17 cellular contexts compared by ENCODE assay signal in the genomic region with DNA sequence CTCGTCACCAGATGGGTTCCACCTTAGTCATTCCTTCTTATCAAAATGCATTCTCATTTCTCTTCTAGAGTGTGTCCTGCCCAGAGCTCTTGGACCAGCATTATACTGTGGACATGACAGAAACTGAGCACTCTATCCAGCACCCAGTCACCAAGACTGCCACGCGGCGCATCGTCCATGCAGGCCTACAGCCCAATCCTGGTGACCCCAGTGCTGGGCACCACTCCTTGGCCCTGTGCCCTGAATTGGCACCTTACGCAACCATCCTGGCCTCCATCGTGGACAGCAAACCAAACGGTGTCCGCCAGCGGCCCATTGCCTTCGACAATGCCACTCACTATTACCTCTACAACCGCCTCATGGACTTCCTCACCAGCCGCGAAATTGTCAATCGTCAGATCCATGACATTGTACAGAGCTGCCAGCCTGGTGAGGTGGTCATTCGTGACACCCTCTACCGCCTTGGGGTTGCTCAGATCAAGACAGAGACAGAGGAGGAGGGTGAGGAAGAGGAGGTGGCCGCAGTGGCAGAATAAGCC. TPM values are rescaled to one million over a fixed set of nuclear protein-coding genes. Genes with fewer than 3 reads are reported as not detected.
DNase-seq lines count a peak whose midpoint lies in the region; TF ChIP-seq lines count a peak whose summit lies in the region.
"Had no signal": no experiment of that assay in that cellular context is flagged by ENCODE, and none has a peak within 500 bp of the region (broad histone marks: within the 10 kb centered on the region; RNA-seq: fewer than 3 reads in every experiment).

No MANE protein-coding gene starts in this region.

- H4K20me1 ChIP-seq in BLaER1 (0 out of 2 replicates have a peak, but pooled peaks cover 4% of the 10 kb centered on the region), osteoblast (ENCODE audit: insufficient read depth, low read length) (no peaks in the 10 kb centered on the region), PC-9 (ENCODE audit: insufficient read depth) (no peaks in the 10 kb centered on the region)

- H3K4me3 Mint-ChIP-seq in HFFc6 = no peak overlapping the region
- H3K4me3 Mint-ChIP-seq in dendritic cell treated with granulocyte-macrophage colony-stimulating factor and Interleukin-4, amounts not matched to agents 40 ng/mL and 50 ng/mL, for 4 days = peak overlapping the region; percentile 39

- TF ChIP-seq CTCF in HFFc6 (IDR thresholded peaks at IDR 0.05) = no peak
- TF ChIP-seq CTCF in osteoblast (IDR thresholded peaks at IDR 0.05; ENCODE audit: extremely low read depth, low read depth, low read length) = no peak
- no peak for TF ChIP-seq CTCF in PC-9 (conservative IDR thresholded peaks at IDR 0.05)

- no peak overlapping the region for H2AFZ ChIP-seq in osteoblast (ENCODE audit: low read length)
- H2AFZ ChIP-seq in PC-9 = no peak overlapping the region

- CTCF ChIA-PET in PC-9 (lab: Charles Lee) = no interaction called here

- H3K4me3 ChIP-seq in BLaER1 = no peak overlapping the region
- no peak overlapping the region for H3K4me3 ChIP-seq in osteoblast (ENCODE audit: insufficient read depth, low read length)
- no peak overlapping the region for H3K4me3 ChIP-seq in PC-9
- H3K4me3 ChIP-seq: SK-N-MC had no signal

- no peak overlapping the region for H3K9ac ChIP-seq in BLaER1

- peaks cover 2% of the 10 kb centered on the region for H3K27me3 Mint-ChIP-seq in HFFc6 (ENCODE audit: insufficient read depth)
- no peaks in the 10 kb centered on the region for H3K27me3 Mint-ChIP-seq in dendritic cell treated with granulocyte-macrophage colony-stimulating factor and Interleukin-4, amounts not matched to agents 40 ng/mL and 50 ng/mL, for 4 days

- peak overlapping the region; percentile 92 for H3K27ac Mint-ChIP-seq in HFFc6
- peak overlapping the region; percentile 98 for H3K27ac Mint-ChIP-seq in dendritic cell treated with granulocyte-macrophage colony-stimulating factor and Interleukin-4, amounts not matched to agents 40 ng/mL and 50 ng/mL, for 4 days

- H3K36me3 Mint-ChIP-seq in HFFc6 (ENCODE audit: low read depth) = peaks cover 77% of the 10 kb centered on the region
- peaks cover 100% of the 10 kb centered on the region for H3K36me3 Mint-ChIP-seq in dendritic cell treated with granulocyte-macrophage colony-stimulating factor and Interleukin-4, amounts not matched to agents 40 ng/mL and 50 ng/mL, for 4 days (ENCODE audit: low read depth)

- H3K36me3 ChIP-seq in BLaER1 (peaks cover 100% of the 10 kb centered on the region), osteoblast (ENCODE audit: insufficient read depth, low read length) (peaks cover 84% of the 10 kb centered on the region), PC-9 (ENCODE audit: low read depth) (peaks cover 22% of the 10 kb centered on the region; the same call in 1 of the 2 replicates)

- H3K27ac ChIP-seq in BLaER1 (peak overlapping the region; percentile 19; the same call in 1 of the 2 replicates), osteoblast (ENCODE audit: low read depth, low read length) (peak overlapping the region; percentile 73), PC-9 (no peak overlapping the region)
- H3K27ac ChIP-seq: C4-2B, SK-N-MC had no signal

- 0 out of 2 replicates have a peak, but pooled peaks cover 3% of the 10 kb centered on the region for H3F3A ChIP-seq in PC-9 (ENCODE audit: insufficient read depth, low read depth)

- peaks cover 9% of the 10 kb centered on the region for H3K4me1 ChIP-seq in BLaER1
- H3K4me1 ChIP-seq in osteoblast (ENCODE audit: insufficient read depth, low read length) = peaks cover 27% of the 10 kb centered on the region
- H3K4me1 ChIP-seq in PC-9 (replicated peaks; ENCODE audit: insufficient read depth) = peaks cover 12% of the 10 kb centered on the region

- no peak for DNase-seq in HFFc6
- DNase-seq in osteoblast (ENCODE audit: insufficient read length, low spot score, missing footprints) = peak; percentile 72
- no peak for DNase-seq in stimulated activated CD4-positive, alpha-beta T cell treated with anti-CD3 and anti-CD28 coated beads, Interleukin-4, amount 100 ng/mL, for 1 hour
- DNase-seq in PC-9 = no peak
- no peak for DNase-seq in NCI-H69 (lab: John Stamatoyannopoulos, UW)
- DNase-seq: ACHN, DMS53, GF-D8, NCI-H1417 treated with DMSO at 0.1 percent for 48 hours, NCI-H187, NCI-H446, NCI-H526, SHP77 had no signal

- H3K9me3 ChIP-seq in BLaER1 = no peaks in the 10 kb centered on the region
- no peaks in the 10 kb centered on the region for H3K9me3 ChIP-seq in osteoblast (ENCODE audit: low read depth, low read length)
- H3K9me3 ChIP-seq in PC-9 (ENCODE audit: insufficient read depth, low read depth) = no peaks in the 10 kb centered on the region

- H3K27me3 ChIP-seq in BLaER1 = no peaks in the 10 kb centered on the region; the same call in 1 of the 2 replicates
- H3K27me3 ChIP-seq in osteoblast (ENCODE audit: insufficient read depth, low read length) = no peaks in the 10 kb centered on the region
- no peaks in the 10 kb centered on the region for H3K27me3 ChIP-seq in PC-9 (ENCODE audit: insufficient read depth, low read depth)

- no peaks in the 10 kb centered on the region for H3K9me2 ChIP-seq in PC-9 (ENCODE audit: insufficient read depth)

- H3K79me2 ChIP-seq in osteoblast (ENCODE audit: insufficient read depth, low read length) = peaks cover 11% of the 10 kb centered on the region
- no peaks in the 10 kb centered on the region for H3K79me2 ChIP-seq in PC-9 (ENCODE audit: low read depth)

- H3K4me2 ChIP-seq in BLaER1 (no peak overlapping the region), osteoblast (ENCODE audit: insufficient read depth, low read length) (no peak overlapping the region), PC-9 (no peak overlapping the region)

- POLR2A ChIA-PET in PC-9 (lab: Charles Lee; ENCODE audit: unreplicated experiment) = no interaction called here

- H3K4me1 Mint-ChIP-seq in HFFc6 (ENCODE audit: low read depth) = peaks cover 57% of the 10 kb centered on the region
- peaks cover 82% of the 10 kb centered on the region for H3K4me1 Mint-ChIP-seq in dendritic cell treated with granulocyte-macrophage colony-stimulating factor and Interleukin-4, amounts not matched to agents 40 ng/mL and 50 ng/mL, for 4 days (ENCODE audit: low read depth)

- no peaks in the 10 kb centered on the region for H3K9me3 Mint-ChIP-seq in HFFc6
- no peaks in the 10 kb centered on the region for H3K9me3 Mint-ChIP-seq in dendritic cell treated with granulocyte-macrophage colony-stimulating factor and Interleukin-4, amounts not matched to agents 40 ng/mL and 50 ng/mL, for 4 days

- BruUV-seq in PC-9 (replicated peaks; lab: Mats Ljungman, UMichigan) = no TSS peak

- intact Hi-C loops in dendritic cell treated with granulocyte-macrophage colony-stimulating factor and Interleukin-4, amounts not matched to agents 40 ng/mL and 50 ng/mL, for 4 days (cut with micrococcal nuclease) = loop anchor here (5.0 kb wide), 1 partner anchor 66 kb away; no protein-coding TSS in a partner anchor
- intact Hi-C loops in PC-9 (cut with micrococcal nuclease; ENCODE audit: unreplicated experiment) = loop anchor here (5.0 kb wide), 2 partner anchors 61 to 81 kb away; no protein-coding TSS in a partner anchor

RNA-seq across cellular contexts. Expression of gene CSF1R, which starts 34.6 kb away (rescaled TPM):
- 1 to 10 TPM in 2 of 6 experiments, under 1 TPM in 4; 0.26 to 1.5 (median 0.78) TPM for total RNA-seq in HFFc6 (2021; fragmentation: NEBNext Ultra II Directional; extraction: Animal tissue kit (Norgen Biotek cat#: 25700))
- total RNA-seq in osteoblast (0.36 and 0.88 TPM in 2 replicates), PC-9 (2021) (0.72 and 0.95 TPM in 2 replicates)

RNA-seq across cellular contexts. Expression of gene HMGXB3, which starts 51.2 kb away (rescaled TPM):
- total RNA-seq in HFFc6 (2021; fragmentation: NEBNext Ultra II Directional; extraction: Animal tissue kit (Norgen Biotek cat#: 25700)) = 10 to 100 TPM; 38.2 to 42.5 (median 40.5) TPM
- total RNA-seq in osteoblast (49.8 and 54.3 TPM in 2 replicates), PC-9 (2021) (38.0 and 43.1 TPM in 2 replicates)

RNA-seq across cellular contexts. Expression of gene TIGD6, which starts 51.3 kb away (rescaled TPM):
- 1 to 10 TPM; 6.6 to 7.5 (median 7.2) TPM for total RNA-seq in HFFc6 (2021; fragmentation: NEBNext Ultra II Directional; extraction: Animal tissue kit (Norgen Biotek cat#: 25700))
- total RNA-seq in osteoblast = 9.1 and 9.8 TPM in 2 replicates
- total RNA-seq in PC-9 (2021) = 3.0 and 3.9 TPM in 2 replicates
